Comparison of ENCODE assay signal across 8 cellular contexts in genomic region chr19:10461047-10461949, GRCh38. TPM values are rescaled to one million over a fixed set of nuclear protein-coding genes. Genes with fewer than 3 reads are reported as not detected.
DNase-seq lines count a peak whose midpoint lies in the region; ATAC-seq and TF ChIP-seq lines count a peak whose summit lies in the region.

No MANE protein-coding gene starts in this region.

- H3K27me3 Mint-ChIP-seq in dendritic cell treated with granulocyte-macrophage colony-stimulating factor and Interleukin-4, amounts not matched to agents 40 ng/mL and 50 ng/mL, for 4 days = peaks cover 6% of the 10 kb centered on the region

- peaks cover 18% of the 10 kb centered on the region for H3K4me1 Mint-ChIP-seq in dendritic cell treated with granulocyte-macrophage colony-stimulating factor and Interleukin-4, amounts not matched to agents 40 ng/mL and 50 ng/mL, for 4 days (ENCODE audit: low read depth)

- H3K4me3 ChIP-seq in left lung = peak overlapping the region in 1 of 2 donors; percentile 25

- TF ChIP-seq CTCF in GM10248 (IDR thresholded peaks at IDR 0.05; ENCODE audit: control extremely low read depth, extremely low read depth, low read depth, missing control alignments) (no peak), left lung (IDR thresholded peaks at IDR 0.05) (no peak)

- DNase-seq in GM10248 (ENCODE audit: extremely low spot score) (peak; percentile 99), NCI-H2196 treated with DMSO at 0.1 percent for 48 hours (lab: John Stamatoyannopoulos, UW; ENCODE audit: unreplicated experiment) (peak; percentile 93), left lung (peak; percentile 94 to 97), KG1 (lab: John Stamatoyannopoulos, UW) (no peak)
- peak; percentile 75 to 78 for DNase-seq in activated CD4-positive, alpha-beta T cell treated with anti-CD3 and anti-CD28 coated beads, Interleukin-2, amount 50 U/mL, for 4 hours
- DNase-seq in stimulated activated CD4-positive, alpha-beta T cell treated with anti-CD3 and anti-CD28 coated beads, Interleukin-2, amount 100 ng/mL, for 24 hours = peak; percentile 83 to 90

- no peaks in the 10 kb centered on the region for H3K9me3 Mint-ChIP-seq in dendritic cell treated with granulocyte-macrophage colony-stimulating factor and Interleukin-4, amounts not matched to agents 40 ng/mL and 50 ng/mL, for 4 days

- H3K27ac Mint-ChIP-seq in dendritic cell treated with granulocyte-macrophage colony-stimulating factor and Interleukin-4, amounts not matched to agents 40 ng/mL and 50 ng/mL, for 4 days = peak overlapping the region; percentile 35

- H3K9me3 ChIP-seq in left lung = no peaks in the 10 kb centered on the region

- H3K4me1 ChIP-seq in left lung = peaks cover 0 to 10% of the 10 kb centered on the region in 2 donors

- H3K36me3 Mint-ChIP-seq in dendritic cell treated with granulocyte-macrophage colony-stimulating factor and Interleukin-4, amounts not matched to agents 40 ng/mL and 50 ng/mL, for 4 days (ENCODE audit: low read depth) = peaks cover 94% of the 10 kb centered on the region

- H3K27ac ChIP-seq in left lung = no peak overlapping the region

- H3K4me3 Mint-ChIP-seq in dendritic cell treated with granulocyte-macrophage colony-stimulating factor and Interleukin-4, amounts not matched to agents 40 ng/mL and 50 ng/mL, for 4 days = peak overlapping the region; percentile 27

- intact Hi-C loops in dendritic cell treated with granulocyte-macrophage colony-stimulating factor and Interleukin-4, amounts not matched to agents 40 ng/mL and 50 ng/mL, for 4 days (cut with micrococcal nuclease) = no loop called here
- intact Hi-C loops in left lung (cut with DNase I) = no loop called here

- POLR2A ChIA-PET in GM10248 (lab: Yijun Ruan, JAX) = interaction anchor here (0.6 to 0.9 kb wide), 4 partner anchors 10 to 33 kb away, joined by 3 to 12 read pairs (median 4); no protein-coding TSS in a partner anchor

- H3K27me3 ChIP-seq in left lung = no peaks in the 10 kb centered on the region

- CTCF ChIA-PET in GM10248 (lab: Yijun Ruan, JAX) = interaction anchor here (1.0 to 1.4 kb wide), 5 partner anchors 10 to 72 kb away, joined by 3 to 4 read pairs (median 4); no protein-coding TSS in a partner anchor

- peak; percentile 89 for ATAC-seq in HG02642 (IDR thresholded peaks at IDR 0.05; ENCODE audit: poor library complexity, unreplicated experiment)
- peak; percentile 97 for ATAC-seq in left lung

- H3K36me3 ChIP-seq in left lung = peaks cover 0 to 59% of the 10 kb centered on the region in 2 donors

RNA-seq across cellular contexts. Expression of gene PDE4A, which starts 41.0 kb away (rescaled TPM):
- 10 to 100 TPM; 21.4 to 21.6 TPM for total RNA-seq in left lung

RNA-seq across cellular contexts. Expression of gene KEAP1, which starts 41.9 kb away (rescaled TPM):
- total RNA-seq in left lung = 10 to 100 TPM; 56.0 to 82.2 TPM

RNA-seq across cellular contexts. Expression of gene S1PR5, which starts 55.9 kb away (rescaled TPM):
- 1 to 10 TPM in 1 of 2 donors, under 1 TPM in 1; 0.92 to 1.8 TPM for total RNA-seq in left lung

RNA-seq across cellular contexts. Expression of gene CDC37, which starts 58.0 kb away (rescaled TPM):
- 100 to 1,000 TPM; 120 to 148 TPM for total RNA-seq in left lung
